17 cellular contexts compared by ENCODE assay signal in the genomic region with DNA sequence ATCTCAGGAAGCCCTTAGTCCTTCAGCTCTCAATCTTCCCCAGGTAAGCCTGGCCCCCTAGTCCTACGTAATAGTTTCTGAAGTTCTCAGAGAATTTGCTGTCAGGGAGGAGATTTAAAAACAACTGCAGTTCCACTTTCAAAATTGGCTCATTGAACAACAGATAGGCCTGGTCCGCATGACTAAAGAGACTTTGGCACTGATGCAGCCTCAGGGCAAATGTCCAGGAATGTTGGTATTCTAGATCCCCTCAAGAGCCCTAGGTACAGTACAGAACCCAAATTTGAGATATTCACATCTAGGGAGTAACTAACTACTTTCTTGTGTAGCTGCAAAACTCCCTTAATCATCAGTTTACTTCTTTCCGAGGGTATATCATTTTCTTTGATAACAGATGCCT.
"Had no signal": no experiment of that assay in that cellular context is flagged by ENCODE, and none has a peak within 500 bp of the region (broad histone marks: within the 10 kb centered on the region; RNA-seq: fewer than 3 reads in every experiment).

No MANE protein-coding gene starts in this region.

- H3K27me3 ChIP-seq: SJCRH30 had no signal

- H3K36me3 ChIP-seq: SJCRH30 had no signal

- H3K4me1 ChIP-seq: SJCRH30 had no signal

- H3K27ac ChIP-seq: RWPE1, SJCRH30 had no signal

- ATAC-seq: Panc1, SK-N-SH treated with all-trans-retinoic acid at 6 μM for 48 hours had no signal

- H3K9me3 ChIP-seq: SJCRH30 had no signal

- DNase-seq: KBM-7, NCI-H1092 treated with DMSO at 0.1 percent for 48 hours, NCI-H1436, NCI-H187, NCI-H2029, NCI-H2081 treated with DMSO at 0.1 percent for 48 hours, NCI-H2171, NCI-H226, NCI-H524, NCI-H526 treated with DMSO at 0.1 percent for 48 hours, NCI-H748 treated with DMSO at 0.1 percent for 48 hours, SHP77, T-helper 1 cell had no signal

- H3K4me3 ChIP-seq: SJCRH30 had no signal
